Comparison of ENCODE assay signal across 8 cellular contexts in genomic region chr1:223123238-223123976, GRCh38. TPM values are rescaled to one million over a fixed set of nuclear protein-coding genes. Genes with fewer than 3 reads are reported as not detected.
DNase-seq lines count a peak whose midpoint lies in the region; ATAC-seq, FAIRE-seq and TF ChIP-seq lines count a peak whose summit lies in the region.

No MANE protein-coding gene starts in this region.

- no TSS peak for BruUV-seq in GM12878 (replicated peaks; lab: Mats Ljungman, UMichigan)

- no peak overlapping the region for H3K4me2 ChIP-seq in GM12878 (ENCODE audit: control insufficient read depth, insufficient read depth)

- no peaks in the 10 kb centered on the region; a peak in 1 of 4 replicates for H3K27me3 ChIP-seq in GM12878 (replicated peaks in 1 of 2; ENCODE audit: control insufficient read depth in 2 of 2, insufficient read depth in 2 of 2, low read length in 1 of 2)

- H2AFZ ChIP-seq in GM12878 (ENCODE audit: control insufficient read depth, low read depth, low read length): no peak overlapping the region

- intact Hi-C loops in GM12878 (cut with micrococcal nuclease; ENCODE audit: unreplicated experiment): loop anchor here (2.0 to 10.0 kb wide), 2 partner anchors 331 to 659 kb away; no protein-coding TSS in a partner anchor

- peak; percentile 53 for TF ChIP-seq RAD21 in GM12878 (IDR thresholded peaks at IDR 0.05; ENCODE audit: insufficient read depth, low read depth, low read length)

- H4K20me1 ChIP-seq in GM12878 (ENCODE audit: control insufficient read depth, insufficient read depth): no peaks in the 10 kb centered on the region

- TF ChIP-seq CTCF in GM12878 (IDR thresholded peaks at IDR 0.05 in 2 of 3, conservative IDR thresholded peaks at IDR 0.05 in 1 of 3; ENCODE audit: control insufficient read depth in 2 of 3, extremely low read depth in 1 of 3, insufficient read depth in 1 of 3, low read depth in 3 of 3, low read length in 3 of 3): peak; percentile 83 to 90 (median 86)

- peak; percentile 85 for ATAC-seq in HG02852 (IDR thresholded peaks at IDR 0.05; ENCODE audit: unreplicated experiment)
- ATAC-seq in GM12878: peak; percentile 96

- no peak for TF ChIP-seq EP300 in GM12878 (IDR thresholded peaks at IDR 0.05; ENCODE audit: borderline replicate concordance in 1 of 2, control insufficient read depth in 1 of 2, low read depth in 2 of 2, low read length in 2 of 2)

- H3K79me2 ChIP-seq in GM12878 (ENCODE audit: control insufficient read depth, insufficient read depth, low read length): no peaks in the 10 kb centered on the region

- no peaks in the 10 kb centered on the region for H3K9me3 ChIP-seq in GM12878 (replicated peaks; ENCODE audit: control insufficient read depth, insufficient read depth, low read length)

- RAD21 ChIA-PET in GM12878 (lab: Charles Lee; ENCODE audit: unreplicated experiment): interaction anchor here (0.6 to 2.7 kb wide), 11 partner anchors 10 to 489 kb away, joined by 3 to 11 read pairs (median 4); no protein-coding TSS in a partner anchor

- 33% methylated on average over 16 of the region's 16 CpGs for WGBS in GM12878 (ENCODE audit: insufficient coverage, insufficient replicate concordance, low lambda C conversion rate, missing lambda C conversion rate)

- in situ Hi-C loops in GM12878 (cut with MboI): no loop called here

- H3K9ac ChIP-seq in GM12878 (ENCODE audit: control insufficient read depth, insufficient read depth, low read length): no peak overlapping the region

- FAIRE-seq in TTC549 (lab: Jason Lieb, UNC): peak; percentile 95
- FAIRE-seq in GM12878 (lab: Jason Lieb, UNC): no peak

- H3K27ac ChIP-seq in GM12878 (ENCODE audit: control insufficient read depth, insufficient read depth): no peak overlapping the region

- peak; percentile 25 to 69 for DNase-seq in NCI-H446 (lab: John Stamatoyannopoulos, UW)
- no peak for DNase-seq in NCI-H446 treated with DMSO at 0.1 percent for 48 hours (lab: John Stamatoyannopoulos, UW)
- peak; percentile 67 for DNase-seq in NCI-H1694 treated with DMSO at 0.1 percent for 48 hours (lab: John Stamatoyannopoulos, UW)
- no peak for DNase-seq in GM12878 (ENCODE audit: low read depth, low spot score)
- DNase-seq in islet precursor cell: peak; percentile 83
- peak; percentile 75 for DNase-seq in stimulated activated CD4-positive, alpha-beta T cell treated with anti-CD3 and anti-CD28 coated beads, Interleukin-1b, Interleukin-23, amount 100 ng/mL, for 48 hours

- no peaks in the 10 kb centered on the region for H3K4me1 ChIP-seq in GM12878 (ENCODE audit: control insufficient read depth, insufficient read depth, low read length)

- CTCF ChIA-PET in GM12878 (lab: Yijun Ruan, JAX): interaction anchor here (0.6 to 6.2 kb wide), 71 partner anchors 8 to 1328 kb away, joined by 3 to 88 read pairs (median 3); partner anchors contain the start of gene TLR5

- H3K36me3 ChIP-seq in GM12878 (ENCODE audit: control insufficient read depth in 2 of 2, insufficient read depth in 2 of 2, low read length in 1 of 2): no peaks in the 10 kb centered on the region

- POLR2A ChIA-PET in GM12878 (lab: Charles Lee): interaction anchor here (0.7 to 1.6 kb wide), 4 partner anchors 11 to 1706 kb away, joined by 3 to 6 read pairs (median 4); partner anchors contain the start of gene TLR5

- SMC1A ChIA-PET in GM12878 (lab: Charles Lee; ENCODE audit: uncharacterized antibody, unreplicated experiment): interaction anchor here (0.7 to 4.9 kb wide), 18 partner anchors 8 to 562 kb away, joined by 3 to 30 read pairs (median 4); partner anchors contain the start of genes FAM177B and TLR5

- no peak overlapping the region for H3K4me3 ChIP-seq in GM12878

- TF ChIP-seq POLR2A in GM12878 (IDR thresholded peaks at IDR 0.05; ENCODE audit: low read depth, low read length): no peak

TF ChIP-seq in GM12878, 131 proteins besides CTCF, POLR2A, EP300 and RAD21:
- no peak for TF ChIP-seq ATF7 (IDR thresholded peaks at IDR 0.05; ENCODE audit: low read depth)
- TF ChIP-seq RUNX3 (IDR thresholded peaks at IDR 0.05; ENCODE audit: low read length): peak; percentile 45
- TF ChIP-seq BHLHE40 (IDR thresholded peaks at IDR 0.05; ENCODE audit: borderline replicate concordance in 1 of 2, low read depth in 2 of 2, low read length in 1 of 2): 0 out of 4 replicates have a peak, but pooled peaks of 1 of the 2 experiments have one; percentile 7
- TF ChIP-seq MEF2B (IDR thresholded peaks at IDR 0.05; ENCODE audit: partially characterized antibody, poor library complexity, severe bottlenecking): peak; percentile 21
- TF ChIP-seq SMARCA5 (IDR thresholded peaks at IDR 0.05): peak; percentile 69; the same call in 1 of the 2 replicates
- TF ChIP-seq SMC3 (IDR thresholded peaks at IDR 0.05; ENCODE audit: borderline replicate concordance, low read length): peak; percentile 52
- no peak for TF ChIP-seq MAX (IDR thresholded peaks at IDR 0.05; ENCODE audit: low read depth, low read length)
- 0 out of 2 replicates have a peak, but pooled peaks have one; percentile 12 for TF ChIP-seq YY1 (IDR thresholded peaks at IDR 0.05; ENCODE audit: low read depth, low read length)

RNA-seq across cellular contexts. Expression of gene TLR5, which starts 19.6 kb away (rescaled TPM):
- total RNA-seq in GM12878 (2013; cell fraction: nucleolus; rRNA removed): 15.8 and 18.4 TPM in 2 replicates
- total RNA-seq in GM12878 (2014; rRNA removed) (0.38 and 0.45 TPM in 2 replicates), GM12878 (2014; rRNA removed; fragmentation: Illumina TruSeq; extraction: Trizol) (0.89 and 1.3 TPM in 2 replicates), GM12878 (2021) (0.56 and 0.69 TPM in 2 replicates)
- not detected for polyA plus RNA-seq in GM12878 (2011; ENCODE audit: low read depth)
- polyA plus RNA-seq in GM12878 (2011; rRNA removed) (5.3 and 5.8 TPM in 2 replicates), GM12878 (2014; fragmentation: Illumina TruSeq; extraction: Trizol) (0.93 and 1.9 TPM in 2 replicates), GM12878 (2014; fragmentation: Nextera tagmentation; extraction: Ambion mirVana) (under 1 TPM; 0.34 to 0.51 TPM), GM12878 (2014; rRNA removed) (0.72 and 1.1 TPM in 2 replicates), GM12878 (2016; fragmentation: Nextera tagmentation; extraction: Ambion mirVana) (1 to 10 TPM in 1 of 2 experiments, under 1 TPM in 1; 0.60 to 1.2 TPM)
- 4.3 and 9.8 TPM in 2 replicates for polyA plus RNA-seq in GM12878 (2011; cell fraction: cytosol; rRNA removed)
- polyA plus RNA-seq in GM12878 (2011; cell fraction: nucleus; rRNA removed): 8.7 and 9.9 TPM in 2 replicates
- polyA plus RNA-seq in GM12878 (2012): 0.04 TPM in 1 of 2 replicates, not detected in the other
- polyA minus RNA-seq in GM12878 (2011; rRNA and poly(A)+ RNA removed): 6.9 and 9.6 TPM in 2 replicates
- polyA minus RNA-seq in GM12878 (2011; cell fraction: cytosol; rRNA and poly(A)+ RNA removed): 1.2 and 2.4 TPM in 2 replicates
- polyA minus RNA-seq in GM12878 (2011; cell fraction: nucleus; rRNA and poly(A)+ RNA removed): 6.2 and 7.3 TPM in 2 replicates

Comparison
In these comparisons a context has a peak if more than half of its experiments do, and no peak if none do; other contexts are left out.
1. DNase-seq: peak in NCI-H446 (2 of 2), NCI-H1694 treated with DMSO at 0.1 percent for 48 hours (single experiment), islet precursor cell (single experiment) and stimulated activated CD4-positive, alpha-beta T cell treated with anti-CD3 and anti-CD28 coated beads, Interleukin-1b, Interleukin-23, amount 100 ng/mL, for 48 hours (single experiment); none in NCI-H446 treated with DMSO at 0.1 percent for 48 hours (single experiment) and GM12878 (single experiment).